ENCODE assay signal across 14 cellular contexts in genomic region chr19:38837304-38837626, GRCh38. TPM values are rescaled to one million over a fixed set of nuclear protein-coding genes. Genes with fewer than 3 reads are reported as not detected.
DNase-seq lines count a peak whose midpoint lies in the region; ATAC-seq and TF ChIP-seq lines count a peak whose summit lies in the region.
"Had no signal": no experiment of that assay in that cellular context is flagged by ENCODE, and none has a peak within 500 bp of the region (broad histone marks: within the 10 kb centered on the region; RNA-seq: fewer than 3 reads in every experiment).

No MANE protein-coding gene starts in this region.

- no peaks in the 10 kb centered on the region for H3K27me3 ChIP-seq in body of pancreas
- H3K27me3 ChIP-seq: pancreas, upper lobe of right lung had no signal

- TF ChIP-seq CTCF in 22Rv1 (IDR thresholded peaks at IDR 0.05) (no peak), HFFc6 (IDR thresholded peaks at IDR 0.05) (no peak), body of pancreas (IDR thresholded peaks at IDR 0.05) (no peak), nephron progenitor cell (IDR thresholded peaks at IDR 0.05) (no peak)

- H3K4me3 Mint-ChIP-seq in HFFc6 (peak overlapping the region; percentile 79), nephron progenitor cell (no peak overlapping the region)
- H3K4me3 Mint-ChIP-seq: dendritic cell treated with granulocyte-macrophage colony-stimulating factor and Interleukin-4, amounts not matched to agents 40 ng/mL and 50 ng/mL, for 4 days had no signal

- H3K27ac ChIP-seq in 22Rv1: peak overlapping the region; percentile 100
- H3K27ac ChIP-seq in body of pancreas: peak overlapping the region; percentile 23 to 65 (median 40)

- WGBS in body of pancreas, 2 donors: 79 to 80% methylated on average over 2 to 3 of the region's 3 CpGs

- intact Hi-C loops in body of pancreas (cut with DNase I): no loop called here

- no peak for ATAC-seq in body of pancreas
- no peak for ATAC-seq in GM21717 (IDR thresholded peaks at IDR 0.05; ENCODE audit: unreplicated experiment)
- ATAC-seq in GM21447 (IDR thresholded peaks at IDR 0.05; ENCODE audit: unreplicated experiment): no peak

- H3K27me3 Mint-ChIP-seq in HFFc6 (ENCODE audit: insufficient read depth) (peaks cover 14% of the 10 kb centered on the region), nephron progenitor cell (ENCODE audit: low read depth, poor library complexity) (peaks cover 7% of the 10 kb centered on the region)
- H3K27me3 Mint-ChIP-seq: dendritic cell treated with granulocyte-macrophage colony-stimulating factor and Interleukin-4, amounts not matched to agents 40 ng/mL and 50 ng/mL, for 4 days had no signal

- no peaks in the 10 kb centered on the region for H3K9me3 ChIP-seq in body of pancreas
- H3K9me3 ChIP-seq: pancreas, upper lobe of right lung had no signal

- no peak overlapping the region for H3K4me3 ChIP-seq in body of pancreas
- H3K4me3 ChIP-seq: pancreas, upper lobe of right lung had no signal

- TF ChIP-seq POLR2A in body of pancreas (IDR thresholded peaks at IDR 0.05): no peak

- peaks cover 81% of the 10 kb centered on the region for H3K4me1 Mint-ChIP-seq in HFFc6 (ENCODE audit: low read depth)
- H3K4me1 Mint-ChIP-seq in nephron progenitor cell: peaks cover 12% of the 10 kb centered on the region

- H3K36me3 Mint-ChIP-seq in HFFc6 (ENCODE audit: low read depth) (peaks cover 60% of the 10 kb centered on the region), nephron progenitor cell (ENCODE audit: low read depth) (peaks cover 66% of the 10 kb centered on the region)

- H3K27ac Mint-ChIP-seq in HFFc6: peak overlapping the region; percentile 92
- H3K27ac Mint-ChIP-seq in nephron progenitor cell: peak overlapping the region; percentile 69
- H3K27ac Mint-ChIP-seq: dendritic cell treated with granulocyte-macrophage colony-stimulating factor and Interleukin-4, amounts not matched to agents 40 ng/mL and 50 ng/mL, for 4 days had no signal

- H3K9me3 Mint-ChIP-seq in HFFc6 (no peaks in the 10 kb centered on the region), nephron progenitor cell (no peaks in the 10 kb centered on the region)
- H3K9me3 Mint-ChIP-seq: dendritic cell treated with granulocyte-macrophage colony-stimulating factor and Interleukin-4, amounts not matched to agents 40 ng/mL and 50 ng/mL, for 4 days had no signal

- H3K36me3 ChIP-seq in body of pancreas (replicated peaks in 1 of 2; ENCODE audit: insufficient read depth in 1 of 2, low read depth in 2 of 2): peaks cover 11 to 42% of the 10 kb centered on the region in 2 donors

- H3K4me1 ChIP-seq in body of pancreas: peaks cover 77% of the 10 kb centered on the region

- DNase-seq in HFFc6 (no peak), body of pancreas (peak in 1 of 4 donors; percentile 37), nephron progenitor cell (no peak), MV-4-11 (lab: John Stamatoyannopoulos, UW) (no peak), NCI-H1417 treated with DMSO at 0.1 percent for 48 hours (lab: John Stamatoyannopoulos, UW) (no peak)
- DNase-seq: DMS79 treated with DMSO at 0.1 percent for 48 hours, KBM-7, NCI-H1436 treated with DMSO at 0.1 percent for 48 hours, upper lobe of right lung had no signal

RNA-seq across cellular contexts. Expression of gene ECH1, which starts 5.7 kb away (rescaled TPM):
- total RNA-seq in HFFc6 (2021; fragmentation: NEBNext Ultra II Directional; extraction: Animal tissue kit (Norgen Biotek cat#: 25700)): 10 to 100 TPM; 35.5 to 48.5 (median 45.6) TPM
- 10 to 100 TPM; 87.4 to 93.3 TPM for total RNA-seq in body of pancreas

RNA-seq across cellular contexts. Expression of gene HNRNPL, which starts 12.5 kb away (rescaled TPM):
- total RNA-seq in HFFc6 (2021; fragmentation: NEBNext Ultra II Directional; extraction: Animal tissue kit (Norgen Biotek cat#: 25700)): 100 to 1,000 TPM; 337 to 467 (median 441) TPM
- 100 to 1,000 TPM in 1 of 2 donors, 10 to 100 TPM in 1; 80.4 to 139 TPM for total RNA-seq in body of pancreas

RNA-seq across cellular contexts. Expression of gene LGALS4, which starts 24.5 kb away (rescaled TPM):
- total RNA-seq in HFFc6 (2021; fragmentation: NEBNext Ultra II Directional; extraction: Animal tissue kit (Norgen Biotek cat#: 25700)): under 1 TPM in 1 of 6 experiments, not detected in 5; 0.43 TPM
- 100 to 1,000 TPM in 1 of 2 donors, 10 to 100 TPM in 1; 54.1 to 153 TPM for total RNA-seq in body of pancreas

RNA-seq across cellular contexts. Expression of gene RINL, which starts 40.8 kb away (rescaled TPM):
- total RNA-seq in HFFc6 (2021; fragmentation: NEBNext Ultra II Directional; extraction: Animal tissue kit (Norgen Biotek cat#: 25700)): 1 to 10 TPM in 5 of 6 experiments, under 1 TPM in 1; 0.69 to 3.5 (median 1.7) TPM
- 10 to 100 TPM in 1 of 2 donors, 1 to 10 TPM in 1; 6.9 to 13.7 TPM for total RNA-seq in body of pancreas

RNA-seq across cellular contexts. Expression of gene LGALS7B, which starts 48.3 kb away (rescaled TPM):
- total RNA-seq in HFFc6 (2021; fragmentation: NEBNext Ultra II Directional; extraction: Animal tissue kit (Norgen Biotek cat#: 25700)): not detected
- total RNA-seq in body of pancreas: not detected
- total RNA-seq: pancreas had no signal

Comparison
In these comparisons a context has a peak if more than half of its experiments do, and no peak if none do; other contexts are left out.
1. RNA of gene LGALS4, which starts 24.5 kb away (total RNA-seq): 54.1 to 153 TPM in body of pancreas; 0.43 TPM in HFFc6; every median in the first group is over 10 times any median in the second.